ENCODE assay signal across 11 cellular contexts in genomic region chr7:151958036-151959010, GRCh38. TPM values are rescaled to one million over a fixed set of nuclear protein-coding genes. Genes with fewer than 3 reads are reported as not detected.
"Had no signal": no experiment of that assay in that cellular context is flagged by ENCODE, and none has a peak within 500 bp of the region (broad histone marks: within the 10 kb centered on the region; RNA-seq: fewer than 3 reads in every experiment).

No MANE protein-coding gene starts in this region.

- H3K9ac ChIP-seq: GM23248, KMS-11 had no signal

- H2AFZ ChIP-seq: GM23248 had no signal

- H3K4me3 Mint-ChIP-seq: H9, HFFc6, IgD-negative memory B cell had no signal

- H3K27ac Mint-ChIP-seq: H9, HFFc6 had no signal

- FAIRE-seq: H54, HTR-8/SVneo had no signal

- H3K4me3 ChIP-seq: GM23248 had no signal

- H3K36me3 Mint-ChIP-seq: IgD-negative memory B cell had no signal

- DNase-seq: GM23248, GOT3, H9, HCEC 1CT, HFFc6, KBM-7 had no signal

- H3K4me2 ChIP-seq: KMS-11 had no signal

- H3K27ac ChIP-seq: GM23248, KMS-11 had no signal

RNA-seq across cellular contexts. Expression of gene GALNTL5, which starts 2.1 kb away (rescaled TPM):
- total RNA-seq: GM23248, H9, HFFc6, HT-29 had no signal
- polyA plus RNA-seq: GM23248, IgD-negative memory B cell had no signal
